1 cellular context compared by ENCODE assay signal in genomic region chr11:34653851-34654490, GRCh38.
TF ChIP-seq lines count a peak whose summit lies in the region.

No MANE protein-coding gene starts in this region.

TF ChIP-seq in Ishikawa, 13 proteins besides CTCF, POLR2A, EP300 and RAD21 (continued from another document):
- TF ChIP-seq REST (IDR thresholded peaks at IDR 0.05; ENCODE audit: low read depth): no peak
